In the genomic region with DNA sequence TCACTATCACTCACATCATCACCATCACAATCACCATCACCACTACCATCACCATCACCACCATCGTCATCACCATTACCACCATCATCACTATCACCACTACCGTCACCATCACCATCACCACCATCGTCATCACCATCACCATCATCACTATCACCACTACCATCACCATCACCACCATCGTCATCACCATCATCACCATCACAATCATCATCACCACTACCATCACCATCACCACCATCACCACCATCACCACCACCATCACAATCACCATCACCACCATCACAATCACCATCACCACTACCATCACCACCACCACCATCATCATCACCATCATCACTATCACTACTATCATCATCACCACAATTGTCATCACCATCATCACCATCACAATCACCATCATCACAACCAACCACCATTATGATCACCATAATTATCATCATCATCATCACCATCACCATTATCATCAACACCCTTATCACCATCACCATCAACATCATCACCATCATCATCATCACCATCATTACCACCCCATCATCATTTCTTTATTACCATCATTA, we compare ENCODE assay signal across 24 cellular contexts.
"Had no signal": no experiment of that assay in that cellular context is flagged by ENCODE, and none has a peak within 500 bp of the region (broad histone marks: within the 10 kb centered on the region; RNA-seq: fewer than 3 reads in every experiment).

No MANE protein-coding gene starts in this region.

- H3K27me3 ChIP-seq: brain microvascular endothelial cell had no signal

- H3K27me3 Mint-ChIP-seq: activated CD4-positive, alpha-beta T cell treated with anti-CD3 and anti-CD28 coated beads, Interleukin-2, amount 10 ng/mL, durations not matched to agents 7 days and 5 days had no signal

- H3K27ac Mint-ChIP-seq: activated CD4-positive, alpha-beta memory T cell treated with anti-CD3 and anti-CD28 coated beads for 36 hours; activated CD4-positive, alpha-beta T cell treated with anti-CD3 and anti-CD28 coated beads, Interleukin-2, amount 10 ng/mL, durations not matched to agents 7 days and 5 days; activated naive CD4-positive, alpha-beta T cell treated with anti-CD3 and anti-CD28 coated beads for 36 hours; activated naive CD8-positive, alpha-beta T cell; activated T-helper 17 cell treated with anti-CD3 and anti-CD28 coated beads, Interleukin-2, amount 50 U/mL, for 72 hours had no signal

- H3K9me3 Mint-ChIP-seq: activated CD4-positive, alpha-beta memory T cell treated with anti-CD3 and anti-CD28 coated beads for 36 hours; activated CD4-positive, alpha-beta T cell treated with anti-CD3 and anti-CD28 coated beads, Interleukin-2, amount 10 ng/mL, durations not matched to agents 7 days and 5 days; activated naive CD4-positive, alpha-beta T cell treated with anti-CD3 and anti-CD28 coated beads for 36 hours; activated T-cell treated with anti-CD3 and anti-CD28 coated beads, Interleukin-2, amount 50 U/mL, for 4 hours; activated T-helper 17 cell treated with anti-CD3 and anti-CD28 coated beads, Interleukin-2, amount 50 U/mL, for 72 hours had no signal

- H3K4me1 Mint-ChIP-seq: activated CD4-positive, alpha-beta T cell treated with anti-CD3 and anti-CD28 coated beads, Interleukin-2, amount 10 ng/mL, durations not matched to agents 7 days and 5 days; activated T-helper 17 cell treated with anti-CD3 and anti-CD28 coated beads, Interleukin-2, amount 50 U/mL, for 72 hours had no signal

- H3K36me3 ChIP-seq: brain microvascular endothelial cell had no signal

- H3K27ac ChIP-seq: brain microvascular endothelial cell, VCaP had no signal

- ATAC-seq: activated T-cell treated with anti-CD3 and anti-CD28 coated beads, Interleukin-2, amount 50 U/mL, for 4 hours; activated T-helper 17 cell treated with anti-CD3 and anti-CD28 coated beads, Interleukin-2, amount 50 U/mL, for 72 hours had no signal

- H3K36me3 Mint-ChIP-seq: activated CD4-positive, alpha-beta memory T cell treated with anti-CD3 and anti-CD28 coated beads for 36 hours; activated naive CD8-positive, alpha-beta T cell had no signal

- H3K4me3 Mint-ChIP-seq: activated CD4-positive, alpha-beta memory T cell treated with anti-CD3 and anti-CD28 coated beads for 36 hours; activated CD4-positive, alpha-beta T cell treated with anti-CD3 and anti-CD28 coated beads, Interleukin-2, amount 10 ng/mL, durations not matched to agents 7 days and 5 days; activated naive CD4-positive, alpha-beta T cell treated with anti-CD3 and anti-CD28 coated beads for 36 hours; activated naive CD8-positive, alpha-beta T cell; activated T-cell treated with anti-CD3 and anti-CD28 coated beads, Interleukin-2, amount 50 U/mL, for 4 hours; activated T-helper 17 cell treated with anti-CD3 and anti-CD28 coated beads, Interleukin-2, amount 50 U/mL, for 72 hours had no signal

- DNase-seq: activated CD4-positive, alpha-beta memory T cell treated with anti-CD3 and anti-CD28 coated beads for 36 hours; activated CD4-positive, alpha-beta T cell treated with anti-CD3 and anti-CD28 coated beads, Interleukin-2, amount 10 ng/mL, durations not matched to agents 7 days and 5 days; activated CD4-positive, CD25-positive, alpha-beta regulatory T cell; activated CD8-positive, alpha-beta memory T cell treated with anti-CD3 and anti-CD28 coated beads for 24 hours; activated gamma-delta T cell; activated naive CD4-positive, alpha-beta T cell treated with anti-CD3 and anti-CD28 coated beads for 36 hours; activated T-cell treated with anti-CD3 and anti-CD28 coated beads, Interleukin-2, amount 50 U/mL, for 4 hours; amygdala; brain microvascular endothelial cell; Karpas-422; MM.1S; NCI-H1105; NCI-H1436; NCI-H1694 treated with DMSO at 0.1 percent for 48 hours; NCI-H2029 treated with DMSO at 0.1 percent for 48 hours; NCI-H345; NCI-H510A; NCI-H526 treated with DMSO at 0.1 percent for 48 hours; NCI-H82; SIG-M5; T-helper 1 cell had no signal
